ENCODE assay signal across 18 cellular contexts in the genomic region with DNA sequence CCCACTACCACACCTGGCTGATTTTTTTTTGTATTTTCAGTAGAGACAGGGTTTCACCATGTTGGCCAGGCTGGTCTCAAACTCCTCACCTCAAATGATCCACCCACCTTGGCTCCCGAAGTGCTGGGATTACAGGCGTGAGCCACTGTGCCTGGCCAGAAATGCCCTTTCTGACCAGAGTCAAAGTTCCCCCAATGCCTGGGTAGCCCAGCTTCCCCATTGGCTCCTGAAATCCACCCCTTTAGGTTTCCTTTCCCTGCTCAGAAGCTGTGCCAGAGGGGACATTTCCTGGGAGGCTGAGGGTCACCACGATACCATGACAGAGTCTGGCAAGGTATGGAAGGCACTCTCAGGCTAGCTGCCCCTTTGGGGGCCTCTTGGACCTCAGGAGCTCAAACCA. TPM values are rescaled to one million over a fixed set of nuclear protein-coding genes. Genes with fewer than 3 reads are reported as not detected.
A peak's percentile ranks its signal among the peaks of the same experiment; 100 is the strongest.
DNase-seq lines count a peak whose midpoint lies in the region; ATAC-seq, FAIRE-seq and TF ChIP-seq lines count a peak whose summit lies in the region.
"Had no signal": no experiment of that assay in that cellular context is flagged by ENCODE, and none has a peak within 500 bp of the region (broad histone marks: within the 10 kb centered on the region; RNA-seq: fewer than 3 reads in every experiment).

No MANE protein-coding gene starts in this region.

- H4K91ac ChIP-seq in H1 (replicated peaks; ENCODE audit: insufficient read length, low read length) = no peak overlapping the region

- H3K27ac Mint-ChIP-seq in CD4-positive, alpha-beta T cell = no peak overlapping the region
- no peak overlapping the region for H3K27ac Mint-ChIP-seq in neural crest cell (ENCODE audit: unreplicated experiment)
- no peak overlapping the region for H3K27ac Mint-ChIP-seq in activated T-helper 1 cell treated with anti-CD3 and anti-CD28 coated beads, Interleukin-12 subunit alpha, Interleukin-12 subunit beta, Interleukin-2, Interleukin-4 antibody, amounts not matched to agents 30 ng/mL and 10 ng/mL and 1 ng/mL, durations not matched to agents 14 hours and 24 hours and 36 hours

- no peak for TF ChIP-seq POLR2A in H1 (IDR thresholded peaks at IDR 0.05; ENCODE audit: control extremely low read depth in 1 of 2, low read depth in 2 of 2, low read length in 2 of 2)

- 87% methylated on average over 3 of the region's 3 CpGs; no CpG with 5 or more reads in 1 of the 2 experiments for WGBS in H1 (ENCODE audit: extremely low coverage in 1 of 2, insufficient coverage in 1 of 2, insufficient read length in 1 of 2, insufficient replicate concordance in 2 of 2, low coverage in 1 of 2, low lambda C conversion rate in 2 of 2, missing lambda C conversion rate in 1 of 2), 2 experiments

- no peaks in the 10 kb centered on the region for H3K9me3 ChIP-seq in CD4-positive, alpha-beta T cell (ENCODE audit: control insufficient read depth, low read length)
- no peaks in the 10 kb centered on the region for H3K9me3 ChIP-seq in H1 (ENCODE audit: insufficient read depth in 2 of 2, low read depth in 1 of 2, low read length in 1 of 2)
- H3K9me3 ChIP-seq: HAP-1 had no signal

- ATAC-seq in CD4-positive, alpha-beta T cell (ENCODE audit: poor library complexity) = no peak

- no peak overlapping the region for H3K56ac ChIP-seq in H1 (replicated peaks; ENCODE audit: insufficient read length, low read depth, low read length)

- peak overlapping the region; percentile 15 for H3K4me3 Mint-ChIP-seq in CD4-positive, alpha-beta T cell
- H3K4me3 Mint-ChIP-seq in neural crest cell = peak overlapping the region; percentile 27
- H3K4me3 Mint-ChIP-seq in activated T-helper 1 cell treated with anti-CD3 and anti-CD28 coated beads, Interleukin-12 subunit alpha, Interleukin-12 subunit beta, Interleukin-2, Interleukin-4 antibody, amounts not matched to agents 30 ng/mL and 10 ng/mL and 1 ng/mL, durations not matched to agents 14 hours and 24 hours and 36 hours = no peak overlapping the region
- H3K4me3 Mint-ChIP-seq: CD4-positive, alpha-beta memory T cell had no signal

- H3K4me3 ChIP-seq in H1 (ENCODE audit: extremely low read depth in 1 of 4, insufficient read depth in 2 of 4, low read depth in 3 of 4, low read length in 4 of 4) = no peak overlapping the region
- H3K4me3 ChIP-seq: HAP-1 had no signal

- no peak overlapping the region for H3K9ac ChIP-seq in H1 (replicated peaks in 1 of 4; ENCODE audit: extremely low read depth in 1 of 4, low read depth in 3 of 4, low read length in 3 of 4)
- H3K9ac ChIP-seq: KMS-11 had no signal

- H4K5ac ChIP-seq in H1 (ENCODE audit: insufficient read length, low read depth, low read length) = no peak overlapping the region

- H3K18ac ChIP-seq in H1 (ENCODE audit: extremely low read depth, low read length) = no peak overlapping the region

- no peaks in the 10 kb centered on the region for H4K20me1 ChIP-seq in H1 (replicated peaks in 1 of 2; ENCODE audit: control insufficient read depth in 1 of 2, insufficient read depth in 2 of 2, low read length in 2 of 2)

- no peak overlapping the region for H2BK15ac ChIP-seq in H1 (ENCODE audit: low read length)

- no peak overlapping the region for H3K4me2 ChIP-seq in H1 (ENCODE audit: insufficient read depth in 1 of 2, low read depth in 2 of 2, low read length in 2 of 2)
- H3K4me2 ChIP-seq: KMS-11 had no signal

- H3K27ac ChIP-seq in CD4-positive, alpha-beta T cell (ENCODE audit: low read depth, low read length) = no peak overlapping the region
- H3K27ac ChIP-seq in H1 (ENCODE audit: low read depth, low read length) = no peak overlapping the region
- H3K27ac ChIP-seq: C4-2B, KMS-11 had no signal

- 0 out of 2 replicates have a peak overlapping the region, but pooled peaks have one; percentile 17 for H2BK12ac ChIP-seq in H1 (ENCODE audit: low read depth, low read length)

- TF ChIP-seq RAD21 in H1 (IDR thresholded peaks at IDR 0.05 in 1 of 2, conservative IDR thresholded peaks at IDR 0.05 in 1 of 2; ENCODE audit: low read depth in 2 of 2, low read length in 2 of 2) = no peak

- no peak overlapping the region for H2BK120ac ChIP-seq in H1 (replicated peaks; ENCODE audit: low read depth, low read length)

- H3K79me1 ChIP-seq in H1 (ENCODE audit: low read depth, low read length) = 0 out of 2 replicates have a peak, but pooled peaks cover under 1% of the 10 kb centered on the region

- peaks cover 9% of the 10 kb centered on the region for H3K36me3 Mint-ChIP-seq in CD4-positive, alpha-beta T cell (ENCODE audit: low read depth)
- H3K36me3 Mint-ChIP-seq in neural crest cell (ENCODE audit: low read depth) = no peaks in the 10 kb centered on the region
- H3K36me3 Mint-ChIP-seq in activated T-helper 1 cell treated with anti-CD3 and anti-CD28 coated beads, Interleukin-12 subunit alpha, Interleukin-12 subunit beta, Interleukin-2, Interleukin-4 antibody, amounts not matched to agents 30 ng/mL and 10 ng/mL and 1 ng/mL, durations not matched to agents 14 hours and 24 hours and 36 hours (ENCODE audit: low read depth) = no peaks in the 10 kb centered on the region

- H3K36me3 ChIP-seq in H1 (ENCODE audit: control insufficient read depth in 2 of 4, insufficient read depth in 4 of 4, low read length in 3 of 4) = no peaks in the 10 kb centered on the region
- H3K36me3 ChIP-seq: HAP-1 had no signal

- peaks cover 26% of the 10 kb centered on the region for H3K4me1 Mint-ChIP-seq in CD4-positive, alpha-beta T cell (ENCODE audit: low read depth)
- H3K4me1 Mint-ChIP-seq in neural crest cell = peaks cover 26% of the 10 kb centered on the region
- peaks cover 18% of the 10 kb centered on the region for H3K4me1 Mint-ChIP-seq in activated T-helper 1 cell treated with anti-CD3 and anti-CD28 coated beads, Interleukin-12 subunit alpha, Interleukin-12 subunit beta, Interleukin-2, Interleukin-4 antibody, amounts not matched to agents 30 ng/mL and 10 ng/mL and 1 ng/mL, durations not matched to agents 14 hours and 24 hours and 36 hours (ENCODE audit: low read depth)

- FAIRE-seq in H1 (lab: Jason Lieb, UNC) = no peak
- no peak for FAIRE-seq in urothelium cell line (lab: Jason Lieb, UNC)
- FAIRE-seq: A204.1, GM12892, GM18507 had no signal

- no peak for TF ChIP-seq CTCF in CD4-positive, alpha-beta T cell (IDR thresholded peaks at IDR 0.05)
- TF ChIP-seq CTCF in H1 (IDR thresholded peaks at IDR 0.05; ENCODE audit: control extremely low read depth in 1 of 3, insufficient read depth in 1 of 3, low read depth in 1 of 3, low read length in 3 of 3) (no peak), neural crest cell (conservative IDR thresholded peaks at IDR 0.05) (no peak)

- H3K4me1 ChIP-seq in H1 (replicated peaks in 1 of 4; ENCODE audit: control insufficient read depth in 3 of 4, insufficient read depth in 4 of 4, low read length in 3 of 4) = peaks cover 4 to 17% (median 8%) of the 10 kb centered on the region in 4 experiments; a peak in 6 of 7 replicates

- no peaks in the 10 kb centered on the region for H3K27me3 Mint-ChIP-seq in CD4-positive, alpha-beta T cell
- H3K27me3 Mint-ChIP-seq in neural crest cell (ENCODE audit: low read depth) = no peaks in the 10 kb centered on the region
- no peaks in the 10 kb centered on the region for H3K27me3 Mint-ChIP-seq in activated T-helper 1 cell treated with anti-CD3 and anti-CD28 coated beads, Interleukin-12 subunit alpha, Interleukin-12 subunit beta, Interleukin-2, Interleukin-4 antibody, amounts not matched to agents 30 ng/mL and 10 ng/mL and 1 ng/mL, durations not matched to agents 14 hours and 24 hours and 36 hours (ENCODE audit: insufficient read depth)
- H3K27me3 Mint-ChIP-seq: CD4-positive, alpha-beta memory T cell had no signal

- H3K14ac ChIP-seq in H1 (ENCODE audit: insufficient read length) = no peak overlapping the region

- H3K27me3 ChIP-seq in CD4-positive, alpha-beta T cell (ENCODE audit: control insufficient read depth, insufficient read depth, low read length) = no peaks in the 10 kb centered on the region
- no peaks in the 10 kb centered on the region for H3K27me3 ChIP-seq in H1 (replicated peaks in 1 of 4; ENCODE audit: control insufficient read depth in 3 of 4, extremely low read depth in 1 of 4, insufficient read depth in 3 of 4, low read length in 3 of 4)

- H2BK20ac ChIP-seq in H1 (ENCODE audit: low read length) = no peak overlapping the region

- POLR2A ChIA-PET in CD4-positive, alpha-beta T cell (lab: Charles Lee) = no interaction called here
- POLR2A ChIA-PET in H1 (lab: Charles Lee; ENCODE audit: partially characterized antibody) = interaction anchor here (1.1 to 1.3 kb wide), 2 partner anchors 10 to 16 kb away, joined by 3 to 5 read pairs; no protein-coding TSS in a partner anchor

- no peak for TF ChIP-seq EP300 in H1 (IDR thresholded peaks at IDR 0.05; ENCODE audit: borderline replicate concordance in 1 of 2, low read depth in 2 of 2, low read length in 2 of 2)

- no peak overlapping the region for H2AFZ ChIP-seq in H1 (ENCODE audit: low read length)

- no peak overlapping the region for H3K4ac ChIP-seq in H1 (replicated peaks; ENCODE audit: insufficient read length, low read depth, low read length)

- CTCF ChIA-PET in CD4-positive, alpha-beta T cell (lab: Charles Lee) = no interaction called here
- CTCF ChIA-PET in H1 (lab: Charles Lee; ENCODE audit: partially characterized antibody) = interaction anchor here (0.7 to 5.3 kb wide), 7 partner anchors 9 to 394 kb away, joined by 3 to 40 read pairs (median 4); a partner anchor contains a TSS

- H2AK5ac ChIP-seq in H1 (ENCODE audit: low read depth, low read length) = no peak overlapping the region

- H3K23me2 ChIP-seq in H1 (ENCODE audit: low read depth, low read length) = peaks cover 5% of the 10 kb centered on the region

- no peak overlapping the region for H3K23ac ChIP-seq in H1 (ENCODE audit: insufficient read length)

- intact Hi-C loops in CD4-positive, alpha-beta T cell (cut with DNase I, micrococcal nuclease) = loop anchor here (5.0 kb wide), 2 partner anchors 383 to 1172 kb away; a partner anchor contains a TSS
- intact Hi-C loops in activated T-helper 1 cell treated with anti-CD3 and anti-CD28 coated beads, Interleukin-12 subunit alpha, Interleukin-12 subunit beta, Interleukin-2, Interleukin-4 antibody, amounts not matched to agents 30 ng/mL and 10 ng/mL and 1 ng/mL, durations not matched to agents 14 hours and 24 hours and 36 hours (cut with micrococcal nuclease) = loop anchor here (5.0 kb wide), 3 partner anchors 228 to 478 kb away; a partner anchor contains a TSS

- H3K79me2 ChIP-seq in H1 (ENCODE audit: control insufficient read depth in 1 of 2, insufficient read depth in 2 of 2, low read length in 2 of 2) = peaks cover 0 to 7% of the 10 kb centered on the region in 2 experiments; a peak in 2 of 4 replicates

- no peaks in the 10 kb centered on the region for H3K9me3 Mint-ChIP-seq in CD4-positive, alpha-beta T cell
- H3K9me3 Mint-ChIP-seq in neural crest cell = no peaks in the 10 kb centered on the region
- H3K9me3 Mint-ChIP-seq in activated T-helper 1 cell treated with anti-CD3 and anti-CD28 coated beads, Interleukin-12 subunit alpha, Interleukin-12 subunit beta, Interleukin-2, Interleukin-4 antibody, amounts not matched to agents 30 ng/mL and 10 ng/mL and 1 ng/mL, durations not matched to agents 14 hours and 24 hours and 36 hours = no peaks in the 10 kb centered on the region
- H3K9me3 Mint-ChIP-seq: CD4-positive, alpha-beta memory T cell had no signal

- H2BK5ac ChIP-seq in H1 (ENCODE audit: low read depth, low read length) = no peak overlapping the region

- no peak overlapping the region for H4K8ac ChIP-seq in H1 (ENCODE audit: extremely low read depth, insufficient read depth, low read length)

- no peak for DNase-seq in CD4-positive, alpha-beta T cell
- DNase-seq in H1 (ENCODE audit: low read depth in 1 of 2, low spot score in 2 of 2) = no peak
- DNase-seq in neural crest cell (ENCODE audit: low read depth, low spot score) = no peak
- DNase-seq in urothelium cell line (ENCODE audit: low spot score) = no peak
- DNase-seq in activated T-helper 1 cell treated with anti-CD3 and anti-CD28 coated beads, Interleukin-12 subunit alpha, Interleukin-12 subunit beta, Interleukin-2, Interleukin-4 antibody, amounts not matched to agents 30 ng/mL and 10 ng/mL and 1 ng/mL, durations not matched to agents 14 hours and 24 hours and 36 hours (ENCODE audit: low spot score) = no peak
- DNase-seq: ACHN; CD4-positive, alpha-beta memory T cell; DMS79; GDM1 had no signal

RNA-seq across cellular contexts. Expression of a gene that starts 3.5 kb away (rescaled TPM):
- 1 to 10 TPM; 5.6 to 5.7 TPM for total RNA-seq in CD4-positive, alpha-beta T cell
- total RNA-seq in H1 (2021; fragmentation: NEBNext Ultra II Directional; extraction: Animal tissue kit (Norgen Biotek cat#: 25700)) = 26.6 and 29.1 TPM in 2 replicates
- polyA plus RNA-seq in H1 (2011; rRNA removed) = 33.6 and 40.3 TPM in 2 replicates
- 40.3 TPM for polyA plus RNA-seq in H1 (2011; cell fraction: cytosol; rRNA removed)
- 56.3 TPM for polyA plus RNA-seq in H1 (2011; cell fraction: nucleus; rRNA removed)
- 36.0 to 56.0 TPM (median 46.3 TPM) in 4 replicates for polyA plus RNA-seq in H1 (2012, experiment 1 of 2)
- 46.3 TPM for polyA plus RNA-seq in H1 (2012, experiment 2 of 2)
- polyA plus RNA-seq in H1 (2013, experiment 1 of 2) = 17.1 TPM
- polyA plus RNA-seq in H1 (2013, experiment 2 of 2) = 15.3 TPM
- 17.6 and 27.0 TPM in 2 replicates for polyA minus RNA-seq in H1 (2011; rRNA and poly(A)+ RNA removed)
- polyA minus RNA-seq in H1 (2011; cell fraction: cytosol; rRNA and poly(A)+ RNA removed) = 17.5 TPM
- polyA minus RNA-seq in H1 (2011; cell fraction: nucleus; rRNA and poly(A)+ RNA removed) = 41.8 TPM
- 24.5 and 27.3 TPM in 2 replicates for total RNA-seq in neural crest cell
- total RNA-seq in activated T-helper 1 cell treated with anti-CD3 and anti-CD28 coated beads, Interleukin-12 subunit alpha, Interleukin-12 subunit beta, Interleukin-2, Interleukin-4 antibody, amounts not matched to agents 30 ng/mL and 10 ng/mL and 1 ng/mL, durations not matched to agents 14 hours and 24 hours and 36 hours = 5.3 and 7.0 TPM in 2 replicates

RNA-seq across cellular contexts. Expression of a gene that starts 3.6 kb away (rescaled TPM):
- total RNA-seq in CD4-positive, alpha-beta T cell = 1 to 10 TPM; 7.6 to 8.2 TPM
- total RNA-seq in H1 (2021; fragmentation: NEBNext Ultra II Directional; extraction: Animal tissue kit (Norgen Biotek cat#: 25700)) = 41.2 and 44.9 TPM in 2 replicates
- 20.8 and 34.1 TPM in 2 replicates for polyA plus RNA-seq in H1 (2011; rRNA removed)
- 18.8 TPM for polyA plus RNA-seq in H1 (2011; cell fraction: cytosol; rRNA removed)
- 122 TPM for polyA plus RNA-seq in H1 (2011; cell fraction: nucleus; rRNA removed)
- 22.6 to 28.7 TPM (median 25.8 TPM) in 4 replicates for polyA plus RNA-seq in H1 (2012, experiment 1 of 2)
- polyA plus RNA-seq in H1 (2012, experiment 2 of 2) = 17.5 TPM
- 21.7 TPM for polyA plus RNA-seq in H1 (2013, experiment 1 of 2)
- 22.8 TPM for polyA plus RNA-seq in H1 (2013, experiment 2 of 2)
- 51.5 and 59.7 TPM in 2 replicates for polyA minus RNA-seq in H1 (2011; rRNA and poly(A)+ RNA removed)
- 17.5 TPM for polyA minus RNA-seq in H1 (2011; cell fraction: cytosol; rRNA and poly(A)+ RNA removed)
- polyA minus RNA-seq in H1 (2011; cell fraction: nucleus; rRNA and poly(A)+ RNA removed) = 54.3 TPM
- total RNA-seq in neural crest cell = 46.0 and 46.8 TPM in 2 replicates
- 20.5 and 22.1 TPM in 2 replicates for total RNA-seq in activated T-helper 1 cell treated with anti-CD3 and anti-CD28 coated beads, Interleukin-12 subunit alpha, Interleukin-12 subunit beta, Interleukin-2, Interleukin-4 antibody, amounts not matched to agents 30 ng/mL and 10 ng/mL and 1 ng/mL, durations not matched to agents 14 hours and 24 hours and 36 hours

RNA-seq across cellular contexts. Expression of a gene that starts 52.6 kb away (rescaled TPM):
- 1 to 10 TPM; 4.9 to 5.1 TPM for total RNA-seq in CD4-positive, alpha-beta T cell
- total RNA-seq in H1 (2021; fragmentation: NEBNext Ultra II Directional; extraction: Animal tissue kit (Norgen Biotek cat#: 25700)) = 13.1 and 13.4 TPM in 2 replicates
- polyA plus RNA-seq in H1 (2011; rRNA removed) = 4.8 and 5.5 TPM in 2 replicates
- polyA plus RNA-seq in H1 (2011; cell fraction: cytosol; rRNA removed) = 6.5 TPM
- 3.8 TPM for polyA plus RNA-seq in H1 (2011; cell fraction: nucleus; rRNA removed)
- polyA plus RNA-seq in H1 (2012, experiment 1 of 2) = 4.8 to 9.4 TPM (median 5.9 TPM) in 4 replicates
- polyA plus RNA-seq in H1 (2012, experiment 2 of 2) = 0.92 TPM
- 6.9 TPM for polyA plus RNA-seq in H1 (2013, experiment 1 of 2)
- 6.9 TPM for polyA plus RNA-seq in H1 (2013, experiment 2 of 2)
- 13.6 and 16.1 TPM in 2 replicates for polyA minus RNA-seq in H1 (2011; rRNA and poly(A)+ RNA removed)
- 6.8 TPM for polyA minus RNA-seq in H1 (2011; cell fraction: cytosol; rRNA and poly(A)+ RNA removed)
- polyA minus RNA-seq in H1 (2011; cell fraction: nucleus; rRNA and poly(A)+ RNA removed) = 6.8 TPM
- total RNA-seq in neural crest cell = 19.1 and 20.2 TPM in 2 replicates
- 28.1 and 28.4 TPM in 2 replicates for total RNA-seq in activated T-helper 1 cell treated with anti-CD3 and anti-CD28 coated beads, Interleukin-12 subunit alpha, Interleukin-12 subunit beta, Interleukin-2, Interleukin-4 antibody, amounts not matched to agents 30 ng/mL and 10 ng/mL and 1 ng/mL, durations not matched to agents 14 hours and 24 hours and 36 hours

RNA-seq across cellular contexts. Expression of a gene that starts 52.9 kb away (rescaled TPM):
- total RNA-seq in CD4-positive, alpha-beta T cell = under 1 TPM in 1 of 2 experiments, not detected in 1; 0.34 TPM
- 0.99 and 1.0 TPM in 2 replicates for total RNA-seq in H1 (2021; fragmentation: NEBNext Ultra II Directional; extraction: Animal tissue kit (Norgen Biotek cat#: 25700))
- 0.17 and 0.42 TPM in 2 replicates for polyA plus RNA-seq in H1 (2011; rRNA removed)
- polyA plus RNA-seq in H1 (2011; cell fraction: cytosol; rRNA removed) = 0.22 TPM
- 0.37 TPM for polyA plus RNA-seq in H1 (2011; cell fraction: nucleus; rRNA removed)
- polyA plus RNA-seq in H1 (2012, experiment 1 of 2) = 0.52 to 0.99 TPM (median 0.57 TPM) in 4 replicates
- polyA plus RNA-seq in H1 (2012, experiment 2 of 2) = 0.05 TPM
- polyA plus RNA-seq in H1 (2013, experiment 1 of 2) = 0.61 TPM
- polyA plus RNA-seq in H1 (2013, experiment 2 of 2) = 0.92 TPM
- 0.16 and 0.63 TPM in 2 replicates for polyA minus RNA-seq in H1 (2011; rRNA and poly(A)+ RNA removed)
- polyA minus RNA-seq in H1 (2011; cell fraction: cytosol; rRNA and poly(A)+ RNA removed) = 2.5 TPM
- 1.00 TPM for polyA minus RNA-seq in H1 (2011; cell fraction: nucleus; rRNA and poly(A)+ RNA removed)
- total RNA-seq in neural crest cell = 4.3 and 7.8 TPM in 2 replicates
- 0.29 and 1.1 TPM in 2 replicates for total RNA-seq in activated T-helper 1 cell treated with anti-CD3 and anti-CD28 coated beads, Interleukin-12 subunit alpha, Interleukin-12 subunit beta, Interleukin-2, Interleukin-4 antibody, amounts not matched to agents 30 ng/mL and 10 ng/mL and 1 ng/mL, durations not matched to agents 14 hours and 24 hours and 36 hours
- polyA plus RNA-seq: CD4-positive, alpha-beta memory T cell had no signal

RNA-seq across cellular contexts. Expression of a gene that starts 53.3 kb away (rescaled TPM):
- not detected for total RNA-seq in CD4-positive, alpha-beta T cell
- total RNA-seq in H1 (2021; fragmentation: NEBNext Ultra II Directional; extraction: Animal tissue kit (Norgen Biotek cat#: 25700)) = 0.30 and 0.55 TPM in 2 replicates
- polyA plus RNA-seq in H1 (2011; rRNA removed) = 0.60 and 0.78 TPM in 2 replicates
- polyA plus RNA-seq in H1 (2011; cell fraction: cytosol; rRNA removed) = 0.41 TPM
- 0.78 TPM for polyA plus RNA-seq in H1 (2011; cell fraction: nucleus; rRNA removed)
- polyA plus RNA-seq in H1 (2012, experiment 1 of 2) = 0.30 to 0.57 TPM (median 0.43 TPM) in 4 replicates
- polyA plus RNA-seq in H1 (2012, experiment 2 of 2) = 0.50 TPM
- 0.32 TPM for polyA plus RNA-seq in H1 (2013, experiment 1 of 2)
- polyA plus RNA-seq in H1 (2013, experiment 2 of 2) = 0.26 TPM
- polyA minus RNA-seq in H1 (2011; rRNA and poly(A)+ RNA removed) = 0.07 and 0.32 TPM in 2 replicates
- not detected for polyA minus RNA-seq in H1 (2011; cell fraction: cytosol; rRNA and poly(A)+ RNA removed)
- polyA minus RNA-seq in H1 (2011; cell fraction: nucleus; rRNA and poly(A)+ RNA removed) = not detected
- total RNA-seq in neural crest cell = not detected in 2 replicates
- total RNA-seq in activated T-helper 1 cell treated with anti-CD3 and anti-CD28 coated beads, Interleukin-12 subunit alpha, Interleukin-12 subunit beta, Interleukin-2, Interleukin-4 antibody, amounts not matched to agents 30 ng/mL and 10 ng/mL and 1 ng/mL, durations not matched to agents 14 hours and 24 hours and 36 hours = not detected in 2 replicates
- total RNA-seq: CD4-positive, alpha-beta memory T cell; Daoy; H4; HT-29 had no signal
- polyA plus RNA-seq: CD4-positive, alpha-beta memory T cell had no signal
